Comparison of ENCODE assay signal across 26 cellular contexts in the genomic region with DNA sequence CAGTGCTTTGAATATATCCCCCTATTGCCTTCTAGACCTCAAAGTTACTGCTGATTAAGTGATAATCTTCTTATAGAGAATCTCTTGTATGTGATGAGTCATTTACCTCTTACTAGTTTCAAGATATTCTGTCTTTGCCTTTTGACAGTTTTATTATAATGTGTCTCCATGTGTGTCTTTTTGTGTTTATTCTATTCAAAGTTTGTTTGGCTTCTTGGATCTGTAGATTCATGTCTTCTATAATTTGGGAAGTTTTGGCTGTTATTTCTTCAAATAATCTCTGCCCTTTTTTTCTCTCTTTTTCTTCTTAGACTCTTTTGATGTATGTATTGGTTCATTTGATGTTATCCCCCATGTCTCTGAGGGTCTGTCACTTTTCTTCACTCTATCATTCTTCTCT.
"Had no signal": no experiment of that assay in that cellular context is flagged by ENCODE, and none has a peak within 500 bp of the region (broad histone marks: within the 10 kb centered on the region; RNA-seq: fewer than 3 reads in every experiment).

No MANE protein-coding gene starts in this region.

- H3K27ac ChIP-seq: colonic mucosa, epithelial cell of prostate, esophagus squamous epithelium, gastrocnemius medialis, heart right ventricle, left lung, lower lobe of right lung had no signal

- H3K27me3 ChIP-seq: colonic mucosa, esophagus squamous epithelium, gastrocnemius medialis, heart right ventricle, left lung had no signal

- H3K27me3 Mint-ChIP-seq: dendritic cell treated with granulocyte-macrophage colony-stimulating factor and Interleukin-4, amounts not matched to agents 40 ng/mL and 50 ng/mL, for 4 days; effector memory CD8-positive, alpha-beta T cell had no signal

- H3K4me1 ChIP-seq: colonic mucosa, esophagus squamous epithelium, gastrocnemius medialis, heart right ventricle, left lung, lower lobe of right lung had no signal

- H3K36me3 ChIP-seq: colonic mucosa, esophagus squamous epithelium, gastrocnemius medialis, heart right ventricle, left lung, lower lobe of right lung had no signal

- DNase-seq: colonic mucosa; cortex of kidney; effector CD8-positive, alpha-beta T cell; effector memory CD8-positive, alpha-beta T cell; endodermal cell; erythroblast; esophagus squamous epithelium; foreskin fibroblast; foreskin melanocyte; gastrocnemius medialis; glutamatergic neuron; head of caudate nucleus; heart right ventricle; hippocampal formation; left cardiac atrium; left lung; left ventricle myocardium superior; lower lobe of right lung; mesendoderm; midbrain had no signal

- ATAC-seq: effector memory CD8-positive, alpha-beta T cell; esophagus mucosa; gastrocnemius medialis; heart right ventricle; left cardiac atrium; left lung; left ventricle myocardium superior; lower lobe of right lung had no signal

- H3K4me3 ChIP-seq: colonic mucosa, esophagus squamous epithelium, gastrocnemius medialis, heart right ventricle, left lung, lower lobe of right lung had no signal

- H3K4me3 Mint-ChIP-seq: dendritic cell treated with granulocyte-macrophage colony-stimulating factor and Interleukin-4, amounts not matched to agents 40 ng/mL and 50 ng/mL, for 4 days; effector memory CD8-positive, alpha-beta T cell; endodermal cell had no signal

- H3K27ac Mint-ChIP-seq: dendritic cell treated with granulocyte-macrophage colony-stimulating factor and Interleukin-4, amounts not matched to agents 40 ng/mL and 50 ng/mL, for 4 days; effector memory CD8-positive, alpha-beta T cell; endodermal cell had no signal

- H3K4me1 Mint-ChIP-seq: endodermal cell had no signal

- FAIRE-seq: endometrium, islet of Langerhans, keratinocyte had no signal

- H3K9me3 ChIP-seq: colonic mucosa, esophagus squamous epithelium, gastrocnemius medialis, left lung, lower lobe of right lung had no signal
